In genomic region chr6:55276745-55277627, GRCh38 we compare ENCODE assay signal across 1 cellular context.
TF ChIP-seq lines count a peak whose summit lies in the region.

No MANE protein-coding gene starts in this region.

TF ChIP-seq in WTC11, 78 proteins besides CTCF, POLR2A, EP300 and RAD21 (continued from another document):
- TF ChIP-seq AR (CRISPR knock-in tag; IDR thresholded peaks at IDR 0.05) (no peak), IRF1 (CRISPR knock-in tag; IDR thresholded peaks at IDR 0.05) (no peak)
TF ChIP-seq in WTC11: peak in this region for 0.
